Comparison of ENCODE assay signal across 12 cellular contexts in the genomic region with DNA sequence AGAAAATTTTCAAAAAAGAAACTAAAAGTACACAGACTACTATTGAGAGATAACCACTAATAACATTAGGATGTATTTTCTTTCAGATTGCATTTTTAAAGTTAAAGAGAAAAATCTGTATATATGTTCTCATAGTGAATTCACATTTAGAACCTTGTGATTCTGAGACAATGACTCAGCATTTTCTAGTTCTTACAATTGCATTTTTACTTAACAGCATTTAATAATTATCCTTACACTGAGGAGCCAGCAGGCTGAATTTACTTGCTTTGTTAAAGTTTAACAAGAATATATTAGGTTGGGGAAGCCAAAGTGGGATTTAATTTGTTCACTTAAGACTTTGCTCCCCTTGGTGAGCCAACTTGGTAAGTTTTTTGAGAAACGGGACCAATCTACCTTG. TPM values are rescaled to one million over a fixed set of nuclear protein-coding genes. Genes with fewer than 3 reads are reported as not detected.
A peak's percentile ranks its signal among the peaks of the same experiment; 100 is the strongest.
DNase-seq lines count a peak whose midpoint lies in the region; ATAC-seq, FAIRE-seq and TF ChIP-seq lines count a peak whose summit lies in the region.
"Had no signal": no experiment of that assay in that cellular context is flagged by ENCODE, and none has a peak within 500 bp of the region (broad histone marks: within the 10 kb centered on the region; RNA-seq: fewer than 3 reads in every experiment).

No MANE protein-coding gene starts in this region.

- peak; percentile 86 for FAIRE-seq in A204.1 (lab: Jason Lieb, UNC)

- DNase-seq in cardiac fibroblast (ENCODE audit: low read depth in 2 of 2) (peak; percentile 21 to 41), left lobe of liver (ENCODE audit: low spot score) (no peak), Caco-2 (no peak), immature natural killer cell (no peak)
- DNase-seq: activated T-cell treated with anti-CD3 and anti-CD28 coated beads, Interleukin-2, amount 50 U/mL, for 72 hours; BE2C; NCI-H774; T1000 had no signal

- H4K20me1 ChIP-seq in KMS-11 (ENCODE audit: insufficient read depth) = no peaks in the 10 kb centered on the region

- H3K79me2 ChIP-seq in KMS-11 (ENCODE audit: insufficient read depth, low read depth) = no peaks in the 10 kb centered on the region

- H3K27ac ChIP-seq in KMS-11 = no peak overlapping the region; the same call in 1 of the 2 replicates

- H3K4me3 Mint-ChIP-seq in Caco-2 (ENCODE audit: unreplicated experiment) (no peak overlapping the region), immature natural killer cell (no peak overlapping the region)
- H3K4me3 Mint-ChIP-seq: activated T-cell treated with anti-CD3 and anti-CD28 coated beads, Interleukin-2, amount 50 U/mL, for 72 hours had no signal

- H3K36me3 Mint-ChIP-seq in Caco-2 (ENCODE audit: insufficient read depth, unreplicated experiment) (peaks cover 19% of the 10 kb centered on the region), immature natural killer cell (no peaks in the 10 kb centered on the region)

- H3K27me3 ChIP-seq in KMS-11 (ENCODE audit: insufficient read depth, low read depth) (no peaks in the 10 kb centered on the region), Caco-2 (replicated peaks; ENCODE audit: control insufficient read depth, insufficient read depth, low read length) (no peaks in the 10 kb centered on the region)
- H3K27me3 ChIP-seq: BE2C had no signal

- H3K4me2 ChIP-seq in KMS-11 = no peak overlapping the region

- no peak overlapping the region for H3K4me3 ChIP-seq in KMS-11 (IDR thresholded peaks at IDR 0.05; ENCODE audit: insufficient read depth, low read depth, low read length)
- H3K4me3 ChIP-seq in cardiac fibroblast (replicated peaks in 1 of 2; ENCODE audit: low read depth in 2 of 2, low read length in 2 of 2) = no peak overlapping the region
- no peak overlapping the region for H3K4me3 ChIP-seq in Caco-2 (ENCODE audit: low read depth, low read length)

- no peaks in the 10 kb centered on the region for H3K27me3 Mint-ChIP-seq in Caco-2 (ENCODE audit: insufficient read depth, unreplicated experiment)
- H3K27me3 Mint-ChIP-seq in immature natural killer cell (ENCODE audit: low read depth in 3 of 3) = peaks cover 2 to 7% (median 5%) of the 10 kb centered on the region in 3 donors

- H2AFZ ChIP-seq in KMS-11 (ENCODE audit: low read depth) = peak overlapping the region; percentile 23; the same call in 1 of the 2 replicates

- H3K4me1 ChIP-seq in KMS-11 (ENCODE audit: low read depth, poor library complexity, severe bottlenecking) (peaks cover 8% of the 10 kb centered on the region), Caco-2 (peaks cover 18% of the 10 kb centered on the region)
- H3K4me1 ChIP-seq: BE2C had no signal

- no peak for TF ChIP-seq CTCF in KMS-11 (conservative IDR thresholded peaks at IDR 0.05; ENCODE audit: low read depth, low read length)
- TF ChIP-seq CTCF in cardiac fibroblast (IDR thresholded peaks at IDR 0.05; ENCODE audit: low read depth, low read length) = no peak
- TF ChIP-seq CTCF in Caco-2 (IDR thresholded peaks at IDR 0.05; ENCODE audit: insufficient read depth in 1 of 2, low read depth in 1 of 2, low read length in 1 of 2, severe bottlenecking in 1 of 2, unreplicated experiment in 1 of 2) = no peak

- H3K4me1 Mint-ChIP-seq in Caco-2 (ENCODE audit: low read depth, unreplicated experiment) = peaks cover 11% of the 10 kb centered on the region
- H3K4me1 Mint-ChIP-seq in immature natural killer cell = peaks cover 9 to 14% of the 10 kb centered on the region in 2 donors

- CTCF ChIA-PET in Caco-2 (lab: Charles Lee) = no interaction called here

- no peak overlapping the region for H3K9ac ChIP-seq in KMS-11

- H3K36me3 ChIP-seq in KMS-11 (ENCODE audit: insufficient read depth) = no peaks in the 10 kb centered on the region
- no peaks in the 10 kb centered on the region for H3K36me3 ChIP-seq in Caco-2 (ENCODE audit: control insufficient read depth, insufficient read depth, low read length)
- H3K36me3 ChIP-seq: BE2C had no signal

- peak; percentile 25 for ATAC-seq in left lobe of liver
- no peak for ATAC-seq in GM21526 (IDR thresholded peaks at IDR 0.05; ENCODE audit: low FRiP score, unreplicated experiment)
- ATAC-seq in HG02623 (IDR thresholded peaks at IDR 0.05; ENCODE audit: unreplicated experiment) = no peak
- ATAC-seq: activated T-cell treated with anti-CD3 and anti-CD28 coated beads, Interleukin-2, amount 50 U/mL, for 72 hours had no signal

- H3K27ac Mint-ChIP-seq in Caco-2 (ENCODE audit: unreplicated experiment) = no peak overlapping the region
- no peak overlapping the region for H3K27ac Mint-ChIP-seq in immature natural killer cell

- no peaks in the 10 kb centered on the region for H3K9me3 Mint-ChIP-seq in Caco-2 (ENCODE audit: unreplicated experiment)
- no peaks in the 10 kb centered on the region for H3K9me3 Mint-ChIP-seq in immature natural killer cell
- H3K9me3 Mint-ChIP-seq: activated T-cell treated with anti-CD3 and anti-CD28 coated beads, Interleukin-2, amount 50 U/mL, for 72 hours had no signal

- no TSS peak for BruUV-seq in Caco-2 (replicated peaks; lab: Mats Ljungman, UMichigan)

- intact Hi-C loops in Caco-2 (cut with micrococcal nuclease; ENCODE audit: unreplicated experiment) = no loop called here

- H3K9me3 ChIP-seq in Caco-2 = no peaks in the 10 kb centered on the region
- H3K9me3 ChIP-seq: BE2C had no signal

- POLR2A ChIA-PET in Caco-2 (lab: Charles Lee) = no interaction called here

RNA-seq across cellular contexts. Expression of gene PATJ, which starts 4.5 kb away (rescaled TPM):
- total RNA-seq in left lobe of liver (33.4 TPM), Caco-2 (2022) (31.6 and 34.5 TPM in 2 replicates)
- 1 to 10 TPM; 2.9 to 7.2 (median 5.9) TPM for polyA plus RNA-seq in immature natural killer cell

RNA-seq across cellular contexts. Expression of gene TM2D1, which starts 21.8 kb away (rescaled TPM):
- total RNA-seq in left lobe of liver = 14.4 TPM
- 16.3 and 17.3 TPM in 2 replicates for total RNA-seq in Caco-2 (2022)
- polyA plus RNA-seq in immature natural killer cell = 10 to 100 TPM; 38.8 to 47.0 (median 46.9) TPM

Comparison
In these comparisons a context has a peak if more than half of its experiments do, and no peak if none do; other contexts are left out.
1. DNase-seq: peak in cardiac fibroblast (2 of 2); none in left lobe of liver (single experiment), Caco-2 (0 of 2) and immature natural killer cell (0 of 3).